Comparison of ENCODE assay signal across 29 cellular contexts in the genomic region with DNA sequence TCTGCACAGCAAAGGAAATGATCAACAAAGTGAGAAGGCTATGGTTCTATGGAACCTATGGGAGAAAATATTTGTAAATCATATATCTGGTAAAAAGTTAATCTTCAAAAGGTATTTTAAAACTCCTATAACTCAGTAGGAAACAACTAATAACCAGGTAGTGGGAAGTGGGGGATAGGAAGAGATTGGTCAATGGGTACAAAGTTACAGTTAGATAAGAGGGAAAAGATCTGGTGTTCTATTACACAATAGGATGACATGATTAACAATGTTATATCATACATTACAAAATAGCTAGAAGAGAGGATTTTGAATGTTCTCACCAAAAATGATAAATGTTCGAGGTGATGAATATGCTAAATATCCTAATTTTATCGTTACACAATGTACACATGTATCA. TPM values are rescaled to one million over a fixed set of nuclear protein-coding genes. Genes with fewer than 3 reads are reported as not detected.
"Had no signal": no experiment of that assay in that cellular context is flagged by ENCODE, and none has a peak within 500 bp of the region (broad histone marks: within the 10 kb centered on the region; RNA-seq: fewer than 3 reads in every experiment).

No MANE protein-coding gene starts in this region.

- H3K9ac ChIP-seq: neural progenitor cell, parathyroid adenoma had no signal

- H3K4me1 ChIP-seq: neural progenitor cell, parathyroid adenoma, psoas muscle, spleen, suprapubic skin, testis, transverse colon, upper lobe of right lung, uterus had no signal

- H3K36me3 ChIP-seq: neural progenitor cell, ovary, spleen, suprapubic skin, tibial artery, transverse colon, upper lobe of right lung, uterus had no signal

- H3K9me3 ChIP-seq: ovary, psoas muscle, spleen, suprapubic skin, testis, tibial artery, transverse colon, upper lobe of right lung, uterus had no signal

- H3K27ac ChIP-seq: neural progenitor cell, ovary, parathyroid adenoma, psoas muscle, skin epidermis, spleen, suprapubic skin, testis, tibial artery, transverse colon, upper lobe of right lung, uterus had no signal

- H3K4me3 ChIP-seq: neural progenitor cell, ovary, psoas muscle, skin epidermis, smooth muscle cell, spleen, suprapubic skin, testis, tibial artery, transverse colon, upper lobe of right lung, uterus had no signal

- H3K27me3 ChIP-seq: neural progenitor cell, ovary, suprapubic skin, testis, tibial artery, transverse colon, upper lobe of right lung, uterus had no signal

- DNase-seq: natural killer cell; occipital lobe; ovary; posterior cingulate gyrus; psoas muscle; right cardiac atrium; spleen; stimulated activated CD4-positive, alpha-beta T cell treated with anti-CD3 and anti-CD28 coated beads, Interleukin-12 subunit alpha, Interleukin-12 subunit beta, amount 100 ng/mL, for 4 hours; stimulated activated CD4-positive, alpha-beta T cell treated with anti-CD3 and anti-CD28 coated beads, Interleukin-1b, Interleukin-23, amount 100 ng/mL, for 48 hours; stimulated activated CD4-positive, alpha-beta T cell treated with anti-CD3 and anti-CD28 coated beads, Interleukin-4, amount 100 ng/mL, for 1 hour; stimulated activated CD4-positive, alpha-beta T cell treated with anti-CD3 and anti-CD28 coated beads, Interleukin-4, amount 100 ng/mL, for 4 hours; stimulated activated CD8-positive, alpha-beta memory T cell treated with anti-CD3 and anti-CD28 coated beads, Interleukin-4, amount 100 ng/mL, for 48 hours; stimulated activated naive CD4-positive, alpha-beta T cell; stimulated activated naive CD8-positive, alpha-beta T cell treated with anti-CD3 and anti-CD28 coated beads, Interleukin-15, amount 100 ng/mL, for 72 hours; stimulated activated naive CD8-positive, alpha-beta T cell treated with anti-CD3 and anti-CD28 coated beads, Interleukin-15, Interleukin-2, amounts not matched to agents 100 U/mL and 50 U/mL, for 24 hours; substantia nigra; testis; tibial artery; transverse colon; upper lobe of right lung; uterus had no signal

- ATAC-seq: natural killer cell; psoas muscle; right cardiac atrium; sciatic nerve; stimulated activated memory B cell treated with anti-CD40 and anti-IgM and Interleukin-4, amounts not matched to agents 10 μg/mL and 1 μg/mL and 100 μg/mL, for 72 hours; stimulated activated naive CD8-positive, alpha-beta T cell treated with anti-CD3 and anti-CD28 coated beads, Interleukin-15, amount 100 ng/mL, for 72 hours; stimulated activated naive CD8-positive, alpha-beta T cell treated with anti-CD3 and anti-CD28 coated beads, Interleukin-15, Interleukin-2, amounts not matched to agents 100 U/mL and 50 U/mL, for 24 hours; upper lobe of right lung had no signal

RNA-seq across cellular contexts. Expression of a gene that starts 46.3 kb away (rescaled TPM):
- total RNA-seq: natural killer cell, renal cortical epithelial cell had no signal
